ENCODE assay signal across 8 cellular contexts in the genomic region with DNA sequence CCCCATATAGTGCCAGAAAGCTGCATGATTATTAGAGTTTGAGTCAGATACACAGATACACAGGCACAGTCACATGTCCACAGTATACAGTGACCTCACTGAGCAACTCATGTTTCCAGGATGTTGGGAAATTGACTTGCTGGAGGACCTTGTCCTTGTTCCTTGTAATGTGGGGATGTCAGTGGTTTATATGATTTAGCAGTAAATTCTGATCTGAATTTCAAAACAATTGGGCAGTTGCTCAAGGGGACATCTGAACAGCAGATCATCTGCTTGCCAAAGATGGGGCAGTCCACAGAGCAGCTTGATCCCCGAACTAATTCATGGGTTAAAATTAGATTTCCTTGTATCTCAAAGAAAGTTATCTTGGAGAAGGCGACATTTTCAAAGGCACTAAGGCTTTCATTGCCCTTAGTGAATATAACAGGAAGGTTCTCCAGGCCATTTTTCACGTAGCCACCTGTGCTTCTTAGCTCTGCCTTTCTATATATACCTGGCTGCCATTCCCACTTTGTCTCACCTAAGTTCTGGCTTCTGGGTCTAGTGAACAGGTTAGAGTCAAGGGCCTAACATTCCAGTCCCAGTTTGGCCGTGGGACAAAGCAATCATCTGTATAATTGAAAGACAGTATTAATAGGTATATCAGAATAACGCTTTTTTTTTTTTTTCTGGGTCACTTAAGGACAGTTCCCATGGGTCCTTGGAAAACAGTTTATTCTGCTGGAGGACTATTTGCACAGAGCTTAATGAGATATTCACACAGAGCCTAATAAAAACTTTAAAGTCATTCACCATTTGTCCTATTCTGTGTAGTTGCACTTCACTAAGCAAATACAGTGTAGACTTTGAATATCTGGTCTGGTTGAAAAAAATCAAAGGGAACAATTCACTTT.
DNase-seq lines count a peak whose midpoint lies in the region; ATAC-seq and TF ChIP-seq lines count a peak whose summit lies in the region.

No MANE protein-coding gene starts in this region.

- H3K4me1 ChIP-seq in upper lobe of right lung: peaks cover 19% of the 10 kb centered on the region

- no peaks in the 10 kb centered on the region for H3K36me3 ChIP-seq in upper lobe of right lung

- no peak for TF ChIP-seq CTCF in upper lobe of right lung (IDR thresholded peaks at IDR 0.05)

- H3K9me3 ChIP-seq in upper lobe of right lung: no peaks in the 10 kb centered on the region

- H3K4me1 Mint-ChIP-seq in activated CD4-positive, alpha-beta T cell treated with anti-CD3 and anti-CD28 coated beads for 36 hours: no peaks in the 10 kb centered on the region
- H3K4me1 Mint-ChIP-seq in T-cell: no peaks in the 10 kb centered on the region

- CTCF ChIA-PET in activated CD4-positive, alpha-beta T cell treated with anti-CD3 and anti-CD28 coated beads for 36 hours (lab: Charles Lee): interaction anchor here (1.6 to 2.0 kb wide), 2 partner anchors 8 to 110 kb away, joined by 5 to 10 read pairs; no protein-coding TSS in a partner anchor
- CTCF ChIA-PET in T-cell (lab: Charles Lee): interaction anchor here in 1 of 2 donors (0.5 kb wide), 1 partner anchor 108 kb away, joined by 6 read pairs; no protein-coding TSS in a partner anchor

- H3K27ac ChIP-seq in upper lobe of right lung: peak overlapping the region; percentile 76

- no peak overlapping the region for H3K4me3 Mint-ChIP-seq in activated CD4-positive, alpha-beta T cell treated with anti-CD3 and anti-CD28 coated beads for 36 hours
- no peak overlapping the region for H3K4me3 Mint-ChIP-seq in T-cell

- no peak overlapping the region for H3K4me3 ChIP-seq in upper lobe of right lung

- H3K27ac Mint-ChIP-seq in activated CD4-positive, alpha-beta T cell treated with anti-CD3 and anti-CD28 coated beads for 36 hours: no peak overlapping the region
- no peak overlapping the region for H3K27ac Mint-ChIP-seq in T-cell

- no peaks in the 10 kb centered on the region for H3K9me3 Mint-ChIP-seq in activated CD4-positive, alpha-beta T cell treated with anti-CD3 and anti-CD28 coated beads for 36 hours (ENCODE audit: low read depth)
- H3K9me3 Mint-ChIP-seq in T-cell: no peaks in the 10 kb centered on the region

- peak; percentile 95 for ATAC-seq in upper lobe of right lung
- no peak for ATAC-seq in GM18867 (IDR thresholded peaks at IDR 0.05; ENCODE audit: unreplicated experiment)
- no peak for ATAC-seq in activated CD4-positive, alpha-beta T cell treated with anti-CD3 and anti-CD28 coated beads for 36 hours
- ATAC-seq in T-cell (replicated peaks in 1 of 4): no peak

- H3K27me3 ChIP-seq in upper lobe of right lung: no peaks in the 10 kb centered on the region

- no peaks in the 10 kb centered on the region for H3K36me3 Mint-ChIP-seq in activated CD4-positive, alpha-beta T cell treated with anti-CD3 and anti-CD28 coated beads for 36 hours (ENCODE audit: low read depth)
- no peaks in the 10 kb centered on the region for H3K36me3 Mint-ChIP-seq in T-cell

- H3K27me3 Mint-ChIP-seq in activated CD4-positive, alpha-beta T cell treated with anti-CD3 and anti-CD28 coated beads for 36 hours: no peaks in the 10 kb centered on the region
- no peaks in the 10 kb centered on the region for H3K27me3 Mint-ChIP-seq in T-cell

- intact Hi-C loops in upper lobe of right lung (cut with DNase I): no loop called here
- intact Hi-C loops in activated CD4-positive, alpha-beta T cell treated with anti-CD3 and anti-CD28 coated beads for 36 hours (cut with DNase I, micrococcal nuclease): no loop called here

- DNase-seq in NCI-H748 (lab: John Stamatoyannopoulos, UW; ENCODE audit: unreplicated experiment) (peak; percentile 31), NCI-H748 treated with DMSO at 0.1 percent for 48 hours (lab: John Stamatoyannopoulos, UW) (no peak), amniotic epithelial cell (ENCODE audit: low read depth) (peak; percentile 95), kidney glomerular epithelial cell (lab: John Stamatoyannopoulos, UW) (peak; percentile 40), upper lobe of right lung (no peak), T-cell (no peak)
- DNase-seq in activated CD4-positive, alpha-beta T cell treated with anti-CD3 and anti-CD28 coated beads for 36 hours: no peak

- POLR2A ChIA-PET in activated CD4-positive, alpha-beta T cell treated with anti-CD3 and anti-CD28 coated beads for 36 hours (lab: Charles Lee): no interaction called here
- POLR2A ChIA-PET in T-cell (lab: Charles Lee): interaction anchor here in 1 of 2 donors (0.5 to 1.4 kb wide), 3 partner anchors 65 to 108 kb away, joined by 3 to 5 read pairs (median 3); a partner anchor contains a TSS

Comparison
In these comparisons a context has a peak if more than half of its experiments do, and no peak if none do; other contexts are left out.
1. DNase-seq: peak in NCI-H748 (single experiment), amniotic epithelial cell (single experiment) and kidney glomerular epithelial cell (single experiment); none in NCI-H748 treated with DMSO at 0.1 percent for 48 hours (single experiment), upper lobe of right lung (single experiment), activated CD4-positive, alpha-beta T cell treated with anti-CD3 and anti-CD28 coated beads for 36 hours (single experiment) and T-cell (0 of 34).